Comparison of ENCODE assay signal across 29 cellular contexts in genomic region chr20:4559906-4560305, GRCh38.
"Had no signal": no experiment of that assay in that cellular context is flagged by ENCODE, and none has a peak within 500 bp of the region (broad histone marks: within the 10 kb centered on the region; RNA-seq: fewer than 3 reads in every experiment).

No MANE protein-coding gene starts in this region.

- H3K4me3 ChIP-seq: ascending aorta, breast epithelium, cardiac muscle cell, coronary artery, dorsolateral prefrontal cortex, esophagus muscularis mucosa, gastrocnemius medialis, heart right ventricle had no signal

- H3K36me3 ChIP-seq: ascending aorta, breast epithelium, cardiac muscle cell, esophagus muscularis mucosa, gastrocnemius medialis, heart right ventricle had no signal

- H3K9me3 ChIP-seq: esophagus muscularis mucosa had no signal

- H3K27me3 ChIP-seq: ascending aorta, breast epithelium, cardiac muscle cell, esophagus muscularis mucosa, gastrocnemius medialis had no signal

- H3K27ac ChIP-seq: ascending aorta, breast epithelium, cardiac muscle cell, coronary artery, dorsolateral prefrontal cortex, esophagus muscularis mucosa, foreskin keratinocyte, gastrocnemius medialis, heart right ventricle had no signal

- DNase-seq: activated CD4-positive, alpha-beta memory T cell treated with anti-CD3 and anti-CD28 coated beads, Interleukin-2, amount 10 ng/mL, durations not matched to agents 7 days and 5 days; activated CD4-positive, alpha-beta T cell treated with anti-CD3 and anti-CD28 coated beads for 36 hours; activated CD4-positive, alpha-beta T cell treated with anti-CD3 and anti-CD28 coated beads, Interleukin-2, amount 10 ng/mL, durations not matched to agents 7 days and 5 days; activated CD4-positive, alpha-beta T cell treated with anti-CD3 and anti-CD28 coated beads, Interleukin-2, amount 50 U/mL, for 4 hours; activated CD4-positive, CD25-positive, alpha-beta regulatory T cell; activated CD4-positive, CD25-positive, alpha-beta regulatory T cell treated with anti-CD3 and anti-CD28 coated beads, Interleukin-2, amount 50 U/mL, for 72 hours; activated CD8-positive, alpha-beta memory T cell treated with anti-CD3 and anti-CD28 coated beads, Interleukin-2, amount 50 U/mL, for 48 hours; activated gamma-delta T cell; activated naive CD4-positive, alpha-beta T cell; activated naive CD4-positive, alpha-beta T cell treated with anti-CD3 and anti-CD28 coated beads, Interleukin-2, amount 10 ng/mL, durations not matched to agents 7 days and 5 days; activated naive CD8-positive, alpha-beta T cell treated with anti-CD3 and anti-CD28 coated beads, Interleukin-2, amount 10 ng/mL, durations not matched to agents 7 days and 5 days; activated T-cell treated with anti-CD3 and anti-CD28 coated beads for 4 hours; activated T-cell treated with anti-CD3 and anti-CD28 coated beads, Interleukin-2, amount 50 U/mL, for 24 hours; activated T-cell treated with anti-CD3 and anti-CD28 coated beads, Interleukin-2, amount 50 U/mL, for 72 hours; central memory CD4-positive, alpha-beta T cell; cerebellar nuclear complex; dorsolateral prefrontal cortex; effector memory CD8-positive, alpha-beta T cell; erythroblast; foreskin keratinocyte; gastrocnemius medialis; heart right ventricle; T-helper 2 cell had no signal

- ATAC-seq: activated CD4-positive, alpha-beta T cell treated with anti-CD3 and anti-CD28 coated beads for 36 hours; activated naive CD4-positive, alpha-beta T cell treated with anti-CD3 and anti-CD28 coated beads, Interleukin-2, amount 50 U/mL, for 72 hours; activated T-cell treated with anti-CD3 and anti-CD28 coated beads, Interleukin-2, amount 50 U/mL, for 72 hours; effector memory CD8-positive, alpha-beta T cell; foreskin keratinocyte; gastrocnemius medialis; heart right ventricle had no signal

- H3K4me1 ChIP-seq: ascending aorta, breast epithelium, esophagus muscularis mucosa, gastrocnemius medialis, heart right ventricle had no signal
